Comparison of ENCODE assay signal across 20 cellular contexts in the genomic region with DNA sequence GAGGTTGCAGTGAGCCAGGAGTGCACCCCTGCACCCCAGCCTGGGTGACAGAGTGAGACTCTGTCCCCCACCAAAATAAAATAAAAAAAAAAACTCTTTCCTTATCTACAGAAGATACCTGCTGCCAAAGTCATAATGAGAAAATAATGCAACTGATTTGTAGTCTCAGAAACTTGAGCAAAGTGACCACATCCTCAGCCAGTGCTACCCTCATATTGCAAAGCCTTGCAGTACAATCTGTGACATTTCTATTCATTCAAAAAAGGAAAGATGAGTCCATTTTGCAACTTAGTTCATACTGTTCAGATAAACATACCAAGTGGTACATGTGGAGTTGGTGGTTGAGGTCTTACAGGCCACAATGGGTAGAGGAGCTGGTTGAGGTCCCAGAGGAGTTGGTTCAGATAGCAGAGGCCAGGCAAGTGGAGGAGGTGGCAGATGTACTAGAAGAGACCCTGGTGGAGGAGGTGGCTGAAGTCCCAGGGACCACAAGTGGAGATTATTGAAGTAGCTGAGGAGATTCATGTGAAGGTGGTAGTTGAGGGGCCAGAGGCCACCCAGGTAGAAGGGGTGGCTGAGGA. TPM values are rescaled to one million over a fixed set of nuclear protein-coding genes. Genes with fewer than 3 reads are reported as not detected.
"Had no signal": no experiment of that assay in that cellular context is flagged by ENCODE, and none has a peak within 500 bp of the region (broad histone marks: within the 10 kb centered on the region; RNA-seq: fewer than 3 reads in every experiment).

No MANE protein-coding gene starts in this region.

- H3K36me3 Mint-ChIP-seq: activated naive CD4-positive, alpha-beta T cell treated with anti-CD3 and anti-CD28 coated beads, Interleukin-2, amount 50 U/mL, for 72 hours; neural progenitor cell had no signal

- H3K27ac ChIP-seq: body of pancreas, neural progenitor cell, psoas muscle, right lobe of liver, upper lobe of left lung had no signal

- H3K9me3 Mint-ChIP-seq: activated naive CD4-positive, alpha-beta T cell treated with anti-CD3 and anti-CD28 coated beads, Interleukin-2, amount 50 U/mL, for 72 hours; stimulated activated naive CD8-positive, alpha-beta T cell treated with anti-CD3 and anti-CD28 coated beads, Interleukin-15, Interleukin-2, amounts not matched to agents 100 ng/mL and 50 ng/mL, for 24 hours had no signal

- H3K36me3 ChIP-seq: neural progenitor cell, right lobe of liver, upper lobe of left lung had no signal

- H3K4me3 Mint-ChIP-seq: neural progenitor cell; stimulated activated naive CD8-positive, alpha-beta T cell treated with anti-CD3 and anti-CD28 coated beads, Interleukin-15, Interleukin-2, amounts not matched to agents 100 ng/mL and 50 ng/mL, for 24 hours had no signal

- H3K4me1 ChIP-seq: body of pancreas, psoas muscle, right lobe of liver, upper lobe of left lung had no signal

- H3K9me3 ChIP-seq: body of pancreas, psoas muscle, right lobe of liver, upper lobe of left lung had no signal

- H3K9ac ChIP-seq: neural progenitor cell had no signal

- H3K4me2 ChIP-seq: neural progenitor cell, smooth muscle cell had no signal

- H3K27ac Mint-ChIP-seq: activated naive CD4-positive, alpha-beta T cell treated with anti-CD3 and anti-CD28 coated beads, Interleukin-2, amount 50 U/mL, for 72 hours; neural progenitor cell; stimulated activated naive CD8-positive, alpha-beta T cell treated with anti-CD3 and anti-CD28 coated beads, Interleukin-15, Interleukin-2, amounts not matched to agents 100 ng/mL and 50 ng/mL, for 24 hours had no signal

- H3K27me3 ChIP-seq: body of pancreas, right lobe of liver, upper lobe of left lung had no signal

- ATAC-seq: body of pancreas, esophagus mucosa, psoas muscle, right lobe of liver had no signal

- DNase-seq: activated CD4-positive, CD25-positive, alpha-beta regulatory T cell treated with anti-CD3 and anti-CD28 coated beads, Interleukin-2, amount 50 U/mL, for 72 hours; activated effector memory CD4-positive, alpha-beta T cell treated with anti-CD3 and anti-CD28 coated beads, Interleukin-2, amount 50 U/mL, for 16 hours; activated T-cell treated with anti-CD3 and anti-CD28 coated beads, Interleukin-2, amount 50 U/mL, for 1 hour; amygdala; islet precursor cell; midbrain; psoas muscle; right lobe of liver; stimulated activated CD4-positive, alpha-beta T cell treated with anti-CD3 and anti-CD28 coated beads, Interleukin-4, amount 100 ng/mL, for 4 hours; stimulated activated CD8-positive, alpha-beta memory T cell treated with anti-CD3 and anti-CD28 coated beads, Interleukin-4, amount 100 ng/mL, for 48 hours; T1000 had no signal

- H3K4me3 ChIP-seq: body of pancreas, neural progenitor cell, psoas muscle, right lobe of liver, smooth muscle cell, upper lobe of left lung had no signal

RNA-seq across cellular contexts. Expression of a gene that starts 6.5 kb away (rescaled TPM):
- total RNA-seq: body of pancreas, osteocyte had no signal

RNA-seq across cellular contexts. Expression of a gene that starts 54.3 kb away (rescaled TPM):
- total RNA-seq: activated naive CD4-positive, alpha-beta T cell treated with anti-CD3 and anti-CD28 coated beads, Interleukin-2, amount 50 U/mL, for 72 hours; lung microvascular endothelial cell; osteocyte; smooth muscle cell had no signal
